Comparison of ENCODE assay signal across 13 cellular contexts in the genomic region with DNA sequence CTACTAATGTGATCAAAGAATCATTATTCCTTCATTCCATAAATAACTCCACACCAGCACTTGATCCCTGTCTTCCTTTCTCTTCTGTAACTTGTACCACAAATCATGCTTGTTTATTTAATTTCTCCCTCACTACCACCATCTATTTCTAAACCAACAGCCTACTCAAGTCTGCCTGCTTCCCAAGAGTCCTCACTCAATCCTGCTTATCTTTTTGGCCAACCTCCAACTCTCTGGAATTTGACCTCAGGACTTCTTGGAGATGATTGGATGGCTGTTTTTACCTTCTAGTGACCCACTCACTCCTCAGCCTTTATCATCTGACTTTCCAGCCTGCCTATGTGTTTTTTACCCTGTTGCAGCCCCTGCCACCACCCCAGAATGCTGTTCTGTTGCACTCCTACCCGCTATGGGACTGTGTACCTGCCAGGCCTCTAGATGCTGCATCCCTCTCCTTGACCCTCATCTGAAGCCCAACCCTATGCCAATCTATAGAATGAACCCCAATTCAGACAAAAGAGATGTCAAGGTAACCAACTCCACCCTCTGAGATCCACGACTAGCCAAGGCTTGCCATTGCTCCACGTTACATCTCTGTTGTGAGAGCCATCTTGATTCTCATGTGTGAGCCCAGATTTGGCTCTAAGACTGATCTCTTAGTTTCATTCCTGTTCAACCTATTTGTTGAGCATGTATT.
DNase-seq lines count a peak whose midpoint lies in the region; ATAC-seq, FAIRE-seq and TF ChIP-seq lines count a peak whose summit lies in the region.
"Had no signal": no experiment of that assay in that cellular context is flagged by ENCODE, and none has a peak within 500 bp of the region (broad histone marks: within the 10 kb centered on the region; RNA-seq: fewer than 3 reads in every experiment).

No MANE protein-coding gene starts in this region.

- H3K27ac ChIP-seq in body of pancreas (peak overlapping the region; percentile 18 to 82 (median 74)), stomach smooth muscle (ENCODE audit: low read length) (peak overlapping the region; percentile 80)

- peak; percentile 58 for ATAC-seq in body of pancreas

- H2AFZ ChIP-seq in Loucy (ENCODE audit: low read length): peak overlapping the region; percentile 69; the same call in 1 of the 2 replicates

- H3K36me3 ChIP-seq in Loucy (ENCODE audit: insufficient read depth, low read length) (no peaks in the 10 kb centered on the region), body of pancreas (replicated peaks in 1 of 2; ENCODE audit: insufficient read depth in 1 of 2, low read depth in 2 of 2) (no peaks in the 10 kb centered on the region), stomach smooth muscle (ENCODE audit: control insufficient read depth in 2 of 2, insufficient read depth in 2 of 2, low read length in 2 of 2) (no peaks in the 10 kb centered on the region)
- H3K36me3 ChIP-seq: prostate gland had no signal

- no peak for TF ChIP-seq POLR2A in body of pancreas (IDR thresholded peaks at IDR 0.05)

- H3K9me3 ChIP-seq in Loucy (ENCODE audit: insufficient read depth, low read depth, low read length) (no peaks in the 10 kb centered on the region), body of pancreas (no peaks in the 10 kb centered on the region), stomach smooth muscle (ENCODE audit: control insufficient read depth in 2 of 2, low read length in 2 of 2) (no peaks in the 10 kb centered on the region)
- H3K9me3 ChIP-seq: prostate gland had no signal

- no peaks in the 10 kb centered on the region for H3F3A ChIP-seq in Loucy (ENCODE audit: low read depth)

- no peak for FAIRE-seq in GM19239 (lab: Jason Lieb, UNC)

- no peaks in the 10 kb centered on the region for H3K79me2 ChIP-seq in Loucy (ENCODE audit: insufficient read depth, low read length)

- H3K4me1 ChIP-seq in Loucy (ENCODE audit: insufficient read depth, low read length, poor library complexity, severe bottlenecking) (peaks cover 39% of the 10 kb centered on the region), body of pancreas (peaks cover 72% of the 10 kb centered on the region), stomach smooth muscle (ENCODE audit: control insufficient read depth, insufficient read depth, low read length) (peaks cover 20% of the 10 kb centered on the region)
- H3K4me1 ChIP-seq: prostate gland had no signal

- WGBS in body of pancreas, 2 donors: 79 to 92% methylated on average over 3 of the region's 3 CpGs

- no peaks in the 10 kb centered on the region for H4K20me1 ChIP-seq in Loucy (ENCODE audit: insufficient read depth, low read length, poor library complexity, severe bottlenecking)

- no peaks in the 10 kb centered on the region for H3K27me3 ChIP-seq in Loucy (ENCODE audit: insufficient read depth, low read length, poor library complexity, severe bottlenecking)
- no peaks in the 10 kb centered on the region for H3K27me3 ChIP-seq in body of pancreas
- H3K27me3 ChIP-seq in stomach smooth muscle (ENCODE audit: control insufficient read depth in 1 of 2, insufficient read depth in 2 of 2, low read length in 2 of 2): no peaks in the 10 kb centered on the region

- no peaks in the 10 kb centered on the region for H3K9me2 ChIP-seq in Loucy (replicated peaks; ENCODE audit: low read depth, low read length)

- H3K4me3 ChIP-seq in Loucy (ENCODE audit: low read length, poor library complexity, severe bottlenecking): no peak overlapping the region
- H3K4me3 ChIP-seq in body of pancreas: no peak overlapping the region
- no peak overlapping the region for H3K4me3 ChIP-seq in stomach smooth muscle (ENCODE audit: low read length in 2 of 2)
- H3K4me3 ChIP-seq: prostate gland had no signal

- DNase-seq in body of pancreas (peak in 2 of 4 donors; percentile 31 to 46), iris pigment epithelial cell (ENCODE audit: low read depth) (peak; percentile 59), GM19239 (ENCODE audit: insufficient read length, low spot score) (no peak), NCI-H1436 treated with DMSO at 0.1 percent for 48 hours (lab: John Stamatoyannopoulos, UW) (no peak)
- DNase-seq in activated T-cell treated with anti-CD3 and anti-CD28 coated beads, Interleukin-2, amount 50 U/mL, for 1 hour: no peak
- DNase-seq: amygdala; CD4-positive, alpha-beta T cell; effector memory CD8-positive, alpha-beta T cell; NCI-H146; NCI-H748 treated with DMSO at 0.1 percent for 48 hours had no signal

- intact Hi-C loops in body of pancreas (cut with DNase I): loop anchor here (10.0 kb wide), 1 partner anchor 48 kb away; no protein-coding TSS in a partner anchor

- TF ChIP-seq CTCF in Loucy (conservative IDR thresholded peaks at IDR 0.05; ENCODE audit: low read length) (no peak), body of pancreas (IDR thresholded peaks at IDR 0.05) (no peak)

- H3K9ac ChIP-seq in Loucy (ENCODE audit: low read depth, low read length, poor library complexity, severe bottlenecking) (no peak overlapping the region), stomach smooth muscle (ENCODE audit: low read length in 2 of 2) (no peak overlapping the region)

- no peak overlapping the region for H3K4me2 ChIP-seq in Loucy (ENCODE audit: low read depth, low read length, poor library complexity, severe bottlenecking)
